Comparison of ENCODE assay signal across 17 cellular contexts in the genomic region with DNA sequence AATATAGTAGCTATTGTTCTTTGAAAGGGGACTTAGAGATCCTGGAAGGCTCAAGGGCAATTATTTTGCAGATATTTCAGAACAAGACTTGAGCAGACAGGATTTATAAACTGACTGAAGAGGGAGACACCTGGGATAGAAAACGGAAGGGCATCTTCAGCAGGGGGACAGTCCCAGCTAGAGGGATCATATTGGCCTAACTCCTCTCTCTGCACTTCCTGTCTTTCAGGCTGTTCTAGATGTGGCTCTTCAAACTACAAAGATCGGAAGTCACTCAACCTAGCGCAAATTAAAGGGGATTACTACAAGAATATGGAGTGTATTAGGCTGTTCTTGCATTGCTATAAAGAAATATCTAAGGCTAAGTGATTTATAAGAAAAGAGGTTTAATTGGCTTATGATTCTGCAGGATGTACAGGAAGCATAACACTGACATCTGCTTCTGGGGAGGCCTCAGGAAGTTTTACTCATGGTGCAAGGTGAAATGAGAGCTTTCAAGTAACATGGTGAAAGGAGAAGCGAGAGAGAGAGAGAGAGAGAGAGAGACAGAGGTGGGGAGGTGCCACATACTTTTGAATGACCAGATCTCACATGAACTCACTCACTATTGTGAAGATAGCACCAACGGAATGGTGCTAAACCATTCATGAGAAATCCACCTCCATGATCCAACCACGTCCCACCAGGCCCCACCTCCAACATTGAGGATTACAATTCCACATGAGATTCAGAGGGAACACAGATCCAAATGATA. TPM values are rescaled to one million over a fixed set of nuclear protein-coding genes. Genes with fewer than 3 reads are reported as not detected.
DNase-seq lines count a peak whose midpoint lies in the region; ATAC-seq, FAIRE-seq and TF ChIP-seq lines count a peak whose summit lies in the region.
"Had no signal": no experiment of that assay in that cellular context is flagged by ENCODE, and none has a peak within 500 bp of the region (broad histone marks: within the 10 kb centered on the region; RNA-seq: fewer than 3 reads in every experiment).

No MANE protein-coding gene starts in this region.

- H3K9me3 Mint-ChIP-seq in activated CD4-positive, alpha-beta memory T cell treated with anti-CD3 and anti-CD28 coated beads for 36 hours = no peaks in the 10 kb centered on the region
- H3K9me3 Mint-ChIP-seq in activated CD4-positive, alpha-beta memory T cell treated with anti-CD3 and anti-CD28 coated beads, Interleukin-2, amount 10 ng/mL, durations not matched to agents 7 days and 5 days = no peaks in the 10 kb centered on the region
- H3K9me3 Mint-ChIP-seq in osteocyte (ENCODE audit: unreplicated experiment) = no peaks in the 10 kb centered on the region
- H3K9me3 Mint-ChIP-seq in activated CD4-positive, alpha-beta T cell treated with anti-CD3 and anti-CD28 coated beads for 36 hours (ENCODE audit: low read depth) = no peaks in the 10 kb centered on the region
- H3K9me3 Mint-ChIP-seq: H9, T-cell had no signal

- peak overlapping the region; percentile 48 for H3K4me2 ChIP-seq in Loucy (ENCODE audit: low read depth, low read length, poor library complexity, severe bottlenecking)
- H3K4me2 ChIP-seq in GM12878 (ENCODE audit: control insufficient read depth, insufficient read depth) = no peak overlapping the region

- H3K9ac ChIP-seq in Loucy (ENCODE audit: low read depth, low read length, poor library complexity, severe bottlenecking) (peak overlapping the region; percentile 7), GM12878 (ENCODE audit: control insufficient read depth, insufficient read depth, low read length) (no peak overlapping the region)

- TF ChIP-seq CTCF in Loucy (conservative IDR thresholded peaks at IDR 0.05; ENCODE audit: low read length) = no peak
- no peak for TF ChIP-seq CTCF in GM12878 (IDR thresholded peaks at IDR 0.05 in 2 of 3, conservative IDR thresholded peaks at IDR 0.05 in 1 of 3; ENCODE audit: control insufficient read depth in 2 of 3, extremely low read depth in 1 of 3, insufficient read depth in 1 of 3, low read depth in 3 of 3, low read length in 3 of 3)
- no peak for TF ChIP-seq CTCF in osteocyte (IDR thresholded peaks at IDR 0.05)

- no peaks in the 10 kb centered on the region for H3K79me2 ChIP-seq in Loucy (ENCODE audit: insufficient read depth, low read length)
- no peaks in the 10 kb centered on the region for H3K79me2 ChIP-seq in GM12878 (ENCODE audit: control insufficient read depth, insufficient read depth, low read length)

- CTCF ChIA-PET in activated CD4-positive, alpha-beta memory T cell treated with anti-CD3 and anti-CD28 coated beads for 36 hours (lab: Charles Lee) = no interaction called here
- CTCF ChIA-PET in activated CD4-positive, alpha-beta memory T cell treated with anti-CD3 and anti-CD28 coated beads, Interleukin-2, amount 10 ng/mL, durations not matched to agents 7 days and 5 days (lab: Charles Lee) = no interaction called here
- CTCF ChIA-PET in GM12878 (lab: Yijun Ruan, JAX) = no interaction called here
- CTCF ChIA-PET in activated CD4-positive, alpha-beta T cell treated with anti-CD3 and anti-CD28 coated beads for 36 hours (lab: Charles Lee) = no interaction called here

- peaks cover 10% of the 10 kb centered on the region for H3K27me3 Mint-ChIP-seq in activated CD4-positive, alpha-beta memory T cell treated with anti-CD3 and anti-CD28 coated beads for 36 hours
- peaks cover 17% of the 10 kb centered on the region for H3K27me3 Mint-ChIP-seq in activated CD4-positive, alpha-beta memory T cell treated with anti-CD3 and anti-CD28 coated beads, Interleukin-2, amount 10 ng/mL, durations not matched to agents 7 days and 5 days
- H3K27me3 Mint-ChIP-seq in osteocyte (ENCODE audit: unreplicated experiment) = no peaks in the 10 kb centered on the region
- peaks cover 9% of the 10 kb centered on the region for H3K27me3 Mint-ChIP-seq in activated CD4-positive, alpha-beta T cell treated with anti-CD3 and anti-CD28 coated beads for 36 hours

- intact Hi-C loops in activated CD4-positive, alpha-beta memory T cell treated with anti-CD3 and anti-CD28 coated beads for 36 hours (cut with micrococcal nuclease) = no loop called here
- intact Hi-C loops in GM12878 (cut with micrococcal nuclease; ENCODE audit: unreplicated experiment) = no loop called here
- intact Hi-C loops in activated CD4-positive, alpha-beta T cell treated with anti-CD3 and anti-CD28 coated beads for 36 hours (cut with DNase I, micrococcal nuclease) = no loop called here

- 0 out of 2 replicates have a peak, but pooled peaks cover 4% of the 10 kb centered on the region for H3F3A ChIP-seq in Loucy (ENCODE audit: low read depth)

- no peak for TF ChIP-seq EP300 in GM12878 (IDR thresholded peaks at IDR 0.05; ENCODE audit: borderline replicate concordance in 1 of 2, control insufficient read depth in 1 of 2, low read depth in 2 of 2, low read length in 2 of 2)

- TF ChIP-seq RAD21 in GM12878 (IDR thresholded peaks at IDR 0.05; ENCODE audit: insufficient read depth, low read depth, low read length) = no peak

- H3K9me2 ChIP-seq in Loucy (replicated peaks; ENCODE audit: low read depth, low read length) = no peaks in the 10 kb centered on the region

- H3K27me3 ChIP-seq in Loucy (ENCODE audit: insufficient read depth, low read length, poor library complexity, severe bottlenecking) (no peaks in the 10 kb centered on the region), GM12878 (replicated peaks in 1 of 2; ENCODE audit: control insufficient read depth in 2 of 2, insufficient read depth in 2 of 2, low read length in 1 of 2) (no peaks in the 10 kb centered on the region)

- POLR2A ChIA-PET in activated CD4-positive, alpha-beta memory T cell treated with anti-CD3 and anti-CD28 coated beads for 36 hours (lab: Charles Lee) = no interaction called here
- POLR2A ChIA-PET in activated CD4-positive, alpha-beta memory T cell treated with anti-CD3 and anti-CD28 coated beads, Interleukin-2, amount 10 ng/mL, durations not matched to agents 7 days and 5 days (lab: Charles Lee) = no interaction called here
- POLR2A ChIA-PET in GM12878 (lab: Charles Lee) = no interaction called here
- POLR2A ChIA-PET in activated CD4-positive, alpha-beta T cell treated with anti-CD3 and anti-CD28 coated beads for 36 hours (lab: Charles Lee) = no interaction called here

- H3K27ac Mint-ChIP-seq in activated CD4-positive, alpha-beta memory T cell treated with anti-CD3 and anti-CD28 coated beads for 36 hours = peak overlapping the region; percentile 25
- H3K27ac Mint-ChIP-seq in activated CD4-positive, alpha-beta memory T cell treated with anti-CD3 and anti-CD28 coated beads, Interleukin-2, amount 10 ng/mL, durations not matched to agents 7 days and 5 days = no peak overlapping the region
- peak overlapping the region; percentile 66 for H3K27ac Mint-ChIP-seq in osteocyte (ENCODE audit: unreplicated experiment)
- H3K27ac Mint-ChIP-seq in activated CD4-positive, alpha-beta T cell treated with anti-CD3 and anti-CD28 coated beads for 36 hours = no peak overlapping the region
- H3K27ac Mint-ChIP-seq: H9, T-cell had no signal

- no peak for TF ChIP-seq POLR2A in GM12878 (IDR thresholded peaks at IDR 0.05; ENCODE audit: low read depth, low read length)

- BruUV-seq in GM12878 (replicated peaks; lab: Mats Ljungman, UMichigan) = no TSS peak

- H2AFZ ChIP-seq in Loucy (ENCODE audit: low read length) = peak overlapping the region; percentile 69
- no peak overlapping the region for H2AFZ ChIP-seq in GM12878 (ENCODE audit: control insufficient read depth, low read depth, low read length)

- no peak overlapping the region for H3K27ac ChIP-seq in GM12878 (ENCODE audit: control insufficient read depth, insufficient read depth)

- RAD21 ChIA-PET in GM12878 (lab: Charles Lee; ENCODE audit: unreplicated experiment) = no interaction called here

- no peaks in the 10 kb centered on the region for H3K36me3 Mint-ChIP-seq in activated CD4-positive, alpha-beta memory T cell treated with anti-CD3 and anti-CD28 coated beads for 36 hours
- H3K36me3 Mint-ChIP-seq in activated CD4-positive, alpha-beta memory T cell treated with anti-CD3 and anti-CD28 coated beads, Interleukin-2, amount 10 ng/mL, durations not matched to agents 7 days and 5 days (ENCODE audit: low read depth) = no peaks in the 10 kb centered on the region
- H3K36me3 Mint-ChIP-seq in osteocyte (ENCODE audit: unreplicated experiment) = no peaks in the 10 kb centered on the region
- no peaks in the 10 kb centered on the region for H3K36me3 Mint-ChIP-seq in activated CD4-positive, alpha-beta T cell treated with anti-CD3 and anti-CD28 coated beads for 36 hours (ENCODE audit: low read depth)
- H3K36me3 Mint-ChIP-seq: T-cell had no signal

- H3K4me3 Mint-ChIP-seq in activated CD4-positive, alpha-beta memory T cell treated with anti-CD3 and anti-CD28 coated beads for 36 hours = no peak overlapping the region
- no peak overlapping the region for H3K4me3 Mint-ChIP-seq in activated CD4-positive, alpha-beta memory T cell treated with anti-CD3 and anti-CD28 coated beads, Interleukin-2, amount 10 ng/mL, durations not matched to agents 7 days and 5 days
- no peak overlapping the region for H3K4me3 Mint-ChIP-seq in osteocyte (ENCODE audit: unreplicated experiment)
- H3K4me3 Mint-ChIP-seq in activated CD4-positive, alpha-beta T cell treated with anti-CD3 and anti-CD28 coated beads for 36 hours = no peak overlapping the region
- H3K4me3 Mint-ChIP-seq: H9, T-cell had no signal

- H4K20me1 ChIP-seq in Loucy (ENCODE audit: insufficient read depth, low read length, poor library complexity, severe bottlenecking) = no peaks in the 10 kb centered on the region
- H4K20me1 ChIP-seq in GM12878 (ENCODE audit: control insufficient read depth, insufficient read depth) = no peaks in the 10 kb centered on the region

- peaks cover 30% of the 10 kb centered on the region for H3K4me1 ChIP-seq in Loucy (ENCODE audit: insufficient read depth, low read length, poor library complexity, severe bottlenecking)
- no peaks in the 10 kb centered on the region for H3K4me1 ChIP-seq in GM12878 (ENCODE audit: control insufficient read depth, insufficient read depth, low read length)

- in situ Hi-C loops in GM12878 (cut with MboI) = no loop called here

- WGBS in GM12878 (ENCODE audit: insufficient coverage, insufficient replicate concordance, low lambda C conversion rate, missing lambda C conversion rate) = 41% methylated on average over 6 of the region's 6 CpGs

- no peak for FAIRE-seq in GM12878 (lab: Jason Lieb, UNC)
- FAIRE-seq: GM18507 had no signal

- SMC1A ChIA-PET in GM12878 (lab: Charles Lee; ENCODE audit: uncharacterized antibody, unreplicated experiment) = no interaction called here

- H3K36me3 ChIP-seq in Loucy (ENCODE audit: insufficient read depth, low read length) (no peaks in the 10 kb centered on the region), GM12878 (ENCODE audit: control insufficient read depth in 2 of 2, insufficient read depth in 2 of 2, low read length in 1 of 2) (no peaks in the 10 kb centered on the region)

- peaks cover 7% of the 10 kb centered on the region for H3K4me1 Mint-ChIP-seq in activated CD4-positive, alpha-beta memory T cell treated with anti-CD3 and anti-CD28 coated beads for 36 hours (ENCODE audit: low read depth)
- H3K4me1 Mint-ChIP-seq in activated CD4-positive, alpha-beta memory T cell treated with anti-CD3 and anti-CD28 coated beads, Interleukin-2, amount 10 ng/mL, durations not matched to agents 7 days and 5 days = peaks cover 9% of the 10 kb centered on the region
- peaks cover 60% of the 10 kb centered on the region for H3K4me1 Mint-ChIP-seq in osteocyte (ENCODE audit: unreplicated experiment)
- peaks cover 10% of the 10 kb centered on the region for H3K4me1 Mint-ChIP-seq in activated CD4-positive, alpha-beta T cell treated with anti-CD3 and anti-CD28 coated beads for 36 hours

- H3K9me3 ChIP-seq in Loucy (ENCODE audit: insufficient read depth, low read depth, low read length) = no peaks in the 10 kb centered on the region
- no peaks in the 10 kb centered on the region for H3K9me3 ChIP-seq in GM12878 (replicated peaks; ENCODE audit: control insufficient read depth, insufficient read depth, low read length)

- DNase-seq in activated CD4-positive, alpha-beta memory T cell treated with anti-CD3 and anti-CD28 coated beads for 36 hours = no peak
- DNase-seq in activated CD4-positive, alpha-beta memory T cell treated with anti-CD3 and anti-CD28 coated beads, Interleukin-2, amount 10 ng/mL, durations not matched to agents 7 days and 5 days = no peak
- DNase-seq in GM12878 (ENCODE audit: low read depth, low spot score) = peak; percentile 5
- no peak for DNase-seq in osteocyte (ENCODE audit: extremely low spot score, unreplicated experiment)
- no peak for DNase-seq in activated CD4-positive, alpha-beta T cell treated with anti-CD3 and anti-CD28 coated beads for 36 hours
- no peak for DNase-seq in activated CD4-positive, CD25-positive, alpha-beta regulatory T cell treated with anti-CD3 and anti-CD28 coated beads, Interleukin-2, amount 50 U/mL, for 72 hours
- DNase-seq: 8988T, DMS79 treated with DMSO at 0.1 percent for 48 hours, KG1, NCI-H1092, NCI-H1694 treated with DMSO at 0.1 percent for 48 hours, NCI-H526 treated with DMSO at 0.1 percent for 48 hours, T-cell had no signal

- H3K4me3 ChIP-seq in Loucy (ENCODE audit: low read length, poor library complexity, severe bottlenecking) (no peak overlapping the region), GM12878 (no peak overlapping the region)

- no peak for ATAC-seq in GM12878
- ATAC-seq in activated CD4-positive, alpha-beta T cell treated with anti-CD3 and anti-CD28 coated beads for 36 hours = no peak
- ATAC-seq in HG02759 (IDR thresholded peaks at IDR 0.05; ENCODE audit: unreplicated experiment) = no peak
- ATAC-seq: T-cell had no signal

RNA-seq across cellular contexts. Expression of a gene that starts 5.3 kb away (rescaled TPM):
- total RNA-seq in activated CD4-positive, alpha-beta memory T cell treated with anti-CD3 and anti-CD28 coated beads for 36 hours = 1 to 10 TPM; 4.6 to 5.8 TPM
- total RNA-seq in activated CD4-positive, alpha-beta memory T cell treated with anti-CD3 and anti-CD28 coated beads, Interleukin-2, amount 10 ng/mL, durations not matched to agents 7 days and 5 days = 1 to 10 TPM; 4.9 to 5.1 TPM
- 33.5 and 38.5 TPM in 2 replicates for total RNA-seq in GM12878 (2013; cell fraction: nucleolus; rRNA removed)
- total RNA-seq in GM12878 (2014; rRNA removed) (1.7 and 3.7 TPM in 2 replicates), GM12878 (2014; rRNA removed; fragmentation: Illumina TruSeq; extraction: Trizol) (2.3 and 3.8 TPM in 2 replicates), GM12878 (2021) (11.6 and 11.7 TPM in 2 replicates), osteocyte (169 and 172 TPM in 2 replicates)
- 2.6 TPM for polyA plus RNA-seq in GM12878 (2011; ENCODE audit: low read depth)
- polyA plus RNA-seq in GM12878 (2011; rRNA removed) (1.7 and 2.7 TPM in 2 replicates), GM12878 (2014; fragmentation: Illumina TruSeq; extraction: Trizol) (1.1 and 2.4 TPM in 2 replicates), GM12878 (2014; fragmentation: Nextera tagmentation; extraction: Ambion mirVana) (under 1 TPM; 0.06 to 0.60 TPM), GM12878 (2014; rRNA removed) (5.8 and 6.2 TPM in 2 replicates), GM12878 (2016; fragmentation: Nextera tagmentation; extraction: Ambion mirVana) (1 to 10 TPM; 1.6 to 2.6 TPM)
- 1.5 and 3.2 TPM in 2 replicates for polyA plus RNA-seq in GM12878 (2011; cell fraction: cytosol; rRNA removed)
- 17.2 and 18.0 TPM in 2 replicates for polyA plus RNA-seq in GM12878 (2011; cell fraction: nucleus; rRNA removed)
- polyA plus RNA-seq in GM12878 (2012) = 8.4 and 9.2 TPM in 2 replicates
- 3.1 and 4.2 TPM in 2 replicates for polyA minus RNA-seq in GM12878 (2011; rRNA and poly(A)+ RNA removed)
- 1.3 and 2.6 TPM in 2 replicates for polyA minus RNA-seq in GM12878 (2011; cell fraction: cytosol; rRNA and poly(A)+ RNA removed)
- polyA minus RNA-seq in GM12878 (2011; cell fraction: nucleus; rRNA and poly(A)+ RNA removed) = 3.1 and 13.4 TPM in 2 replicates
- 1 to 10 TPM; 4.5 to 5.3 TPM for total RNA-seq in activated CD4-positive, alpha-beta T cell treated with anti-CD3 and anti-CD28 coated beads for 36 hours

Comparison
In these comparisons a context has a peak if more than half of its experiments do, and no peak if none do; other contexts are left out.
1. H3K27ac Mint-ChIP-seq: peak in activated CD4-positive, alpha-beta memory T cell treated with anti-CD3 and anti-CD28 coated beads for 36 hours (single experiment) and osteocyte (single experiment); none in activated CD4-positive, alpha-beta memory T cell treated with anti-CD3 and anti-CD28 coated beads, Interleukin-2, amount 10 ng/mL, durations not matched to agents 7 days and 5 days (single experiment) and activated CD4-positive, alpha-beta T cell treated with anti-CD3 and anti-CD28 coated beads for 36 hours (single experiment).